Comparison of ENCODE assay signal across 29 cellular contexts in the genomic region with DNA sequence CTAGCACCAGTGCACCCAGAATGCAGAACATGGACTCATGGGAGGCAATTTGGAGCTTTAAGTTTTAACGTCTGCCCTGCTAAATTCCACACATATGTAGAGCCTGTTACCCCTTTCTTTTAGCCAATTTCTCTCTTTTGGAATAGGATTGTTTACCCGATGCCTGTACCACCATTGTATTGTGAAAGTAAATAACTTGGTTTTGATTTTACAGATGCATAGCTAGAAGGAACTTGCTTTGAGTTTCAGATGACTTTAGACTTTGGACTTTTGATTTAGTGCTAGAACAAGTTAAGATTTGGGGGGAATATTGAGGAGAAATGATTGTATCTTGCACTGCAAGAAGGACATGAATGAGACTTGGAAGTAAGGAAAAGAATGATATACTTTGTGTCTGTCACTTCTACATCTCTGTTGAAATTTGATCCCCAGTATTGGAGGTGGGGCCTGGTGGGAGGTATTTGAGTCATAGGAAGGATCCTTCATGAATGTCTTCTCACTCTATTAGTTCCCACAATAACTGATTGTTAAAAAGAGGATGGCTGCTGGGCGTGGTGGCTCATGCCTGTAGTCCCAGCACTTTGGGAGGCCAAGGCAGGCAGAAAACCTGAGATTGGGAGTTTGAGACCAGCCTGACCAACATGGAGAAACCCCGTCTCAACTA.
"Had no signal": no experiment of that assay in that cellular context is flagged by ENCODE, and none has a peak within 500 bp of the region (broad histone marks: within the 10 kb centered on the region; RNA-seq: fewer than 3 reads in every experiment).

No MANE protein-coding gene starts in this region.

- H3K4me1 Mint-ChIP-seq: activated B cell treated with CpG ODN at 0.5 μM for 24 hours; activated T-helper 17 cell treated with anti-CD3 and anti-CD28 coated beads, Interleukin-2, amount 50 U/mL, for 72 hours; T-helper 17 cell had no signal

- H3K9me3 ChIP-seq: colonic mucosa had no signal

- ATAC-seq: activated CD4-positive, CD25-positive, alpha-beta regulatory T cell treated with anti-CD3 and anti-CD28 coated beads, Interleukin-2, amount 50 U/mL, for 24 hours; activated CD8-positive, alpha-beta T cell treated with anti-CD3 and anti-CD28 coated beads for 36 hours; activated T-cell treated with anti-CD3 and anti-CD28 coated beads, Interleukin-2, amount 50 U/mL, for 4 hours; activated T-helper 17 cell treated with anti-CD3 and anti-CD28 coated beads, Interleukin-2, amount 50 U/mL, for 72 hours; esophagus mucosa; T-helper 17 cell had no signal

- H3K27ac ChIP-seq: cardiac muscle cell, colonic mucosa, epithelial cell of prostate, WERI-Rb-1 had no signal

- H3K9me3 Mint-ChIP-seq: activated B cell treated with CpG ODN at 0.5 μM for 24 hours; activated T-cell treated with anti-CD3 and anti-CD28 coated beads, Interleukin-2, amount 50 U/mL, for 4 hours had no signal

- H3K4me3 ChIP-seq: cardiac muscle cell, colonic mucosa had no signal

- H3K36me3 Mint-ChIP-seq: activated naive CD8-positive, alpha-beta T cell had no signal

- H3K27me3 ChIP-seq: cardiac muscle cell, colonic mucosa had no signal

- H3K27ac Mint-ChIP-seq: activated B cell treated with CpG ODN at 0.5 μM for 24 hours; activated CD8-positive, alpha-beta T cell treated with anti-CD3 and anti-CD28 coated beads for 36 hours; activated naive CD8-positive, alpha-beta T cell; activated T-helper 17 cell treated with anti-CD3 and anti-CD28 coated beads, Interleukin-2, amount 50 U/mL, for 72 hours; T-helper 17 cell; T-helper 2 cell treated with Interferon-gamma antibody and Interleukin-4, amounts not matched to agents 5 μg/mL and 100 μg/mL, for 36 hours had no signal

- H3K4me1 ChIP-seq: colonic mucosa had no signal

- H3K36me3 ChIP-seq: cardiac muscle cell, colonic mucosa, WERI-Rb-1 had no signal

- DNase-seq: activated B cell treated with CpG ODN at 0.5 μM for 24 hours; activated CD4-positive, alpha-beta T cell treated with anti-CD3 and anti-CD28 coated beads for 48 hours; activated CD4-positive, alpha-beta T cell treated with anti-CD3 and anti-CD28 coated beads, Interleukin-2, amount 50 U/mL, for 1 hour; activated CD4-positive, alpha-beta T cell treated with anti-CD3 and anti-CD28 coated beads, Interleukin-2, amount 50 U/mL, for 48 hours; activated CD8-positive, alpha-beta memory T cell treated with anti-CD3 and anti-CD28 coated beads for 24 hours; activated CD8-positive, alpha-beta T cell treated with anti-CD3 and anti-CD28 coated beads for 36 hours; activated effector memory CD4-positive, alpha-beta T cell treated with Interleukin-2 at 50 U/mL for 16 hours; activated gamma-delta T cell treated with Interleukin-2 at 50 U/mL for 16 hours; activated naive CD4-positive, alpha-beta T cell treated with anti-CD3 and anti-CD28 coated beads, Interleukin-2, amount 50 U/mL, for 16 hours; activated naive CD4-positive, alpha-beta T cell treated with Interleukin-2 at 50 U/mL for 16 hours; activated T-cell treated with anti-CD3 and anti-CD28 coated beads, Interleukin-2, amount 50 U/mL, for 4 hours; amniotic stem cell; anterior cingulate cortex; central memory CD4-positive, alpha-beta T cell; cerebellar nuclear complex; colonic mucosa; effector CD8-positive, alpha-beta T cell; foreskin fibroblast; head of caudate nucleus; T-helper 17 cell; T1000 had no signal

- H3K4me3 Mint-ChIP-seq: activated B cell treated with CpG ODN at 0.5 μM for 24 hours; activated CD8-positive, alpha-beta T cell treated with anti-CD3 and anti-CD28 coated beads for 36 hours; activated naive CD8-positive, alpha-beta T cell; activated T-cell treated with anti-CD3 and anti-CD28 coated beads, Interleukin-2, amount 50 U/mL, for 4 hours; activated T-helper 17 cell treated with anti-CD3 and anti-CD28 coated beads, Interleukin-2, amount 50 U/mL, for 72 hours; T-helper 17 cell; T-helper 2 cell treated with Interferon-gamma antibody and Interleukin-4, amounts not matched to agents 5 μg/mL and 100 μg/mL, for 36 hours had no signal

- H3K27me3 Mint-ChIP-seq: activated B cell treated with CpG ODN at 0.5 μM for 24 hours; activated CD8-positive, alpha-beta T cell treated with anti-CD3 and anti-CD28 coated beads for 36 hours; activated naive CD8-positive, alpha-beta T cell; activated T-helper 17 cell treated with anti-CD3 and anti-CD28 coated beads, Interleukin-2, amount 50 U/mL, for 72 hours; T-helper 17 cell had no signal
